Comparison of ENCODE assay signal across 9 cellular contexts in genomic region chr7:126819197-126819484, GRCh38.
"Had no signal": no experiment of that assay in that cellular context is flagged by ENCODE, and none has a peak within 500 bp of the region (broad histone marks: within the 10 kb centered on the region; RNA-seq: fewer than 3 reads in every experiment).

No MANE protein-coding gene starts in this region.

- H2AFZ ChIP-seq: GM23248, GM23338 had no signal

- H3K4me1 Mint-ChIP-seq: GM23338 had no signal

- H3K27ac ChIP-seq: GM23248 had no signal

- H3K4me3 ChIP-seq: GM23248, GM23338, HAP-1 had no signal

- H3K4me3 Mint-ChIP-seq: GM23338, H9, HFFc6 had no signal

- H3K9me3 Mint-ChIP-seq: GM23338, H9 had no signal

- H3K27ac Mint-ChIP-seq: GM23338, H9, HFFc6 had no signal

- ATAC-seq: GM23338, HCT116 had no signal

- H3K9ac ChIP-seq: GM23248 had no signal

- H3K4me2 ChIP-seq: GM23338 had no signal

- H3K9me3 ChIP-seq: HAP-1 had no signal

- H3K4me1 ChIP-seq: HAP-1 had no signal

- H3K36me3 ChIP-seq: HAP-1 had no signal

- DNase-seq: GM23248, H7, H9, HCEC 1CT, HFFc6 had no signal

- FAIRE-seq: H54 had no signal
